Comparison of ENCODE assay signal across 9 cellular contexts in genomic region chr10:688621-689426, GRCh38. TPM values are rescaled to one million over a fixed set of nuclear protein-coding genes. Genes with fewer than 3 reads are reported as not detected.
A peak's percentile ranks its signal among the peaks of the same experiment; 100 is the strongest.
DNase-seq lines count a peak whose midpoint lies in the region; ATAC-seq, FAIRE-seq and TF ChIP-seq lines count a peak whose summit lies in the region.
"Had no signal": no experiment of that assay in that cellular context is flagged by ENCODE, and none has a peak within 500 bp of the region (broad histone marks: within the 10 kb centered on the region; RNA-seq: fewer than 3 reads in every experiment).

No MANE protein-coding gene starts in this region.

- H3K9me2 ChIP-seq in OCI-LY7 (ENCODE audit: insufficient read depth, low read length): no peaks in the 10 kb centered on the region

- 0 out of 2 replicates have a peak overlapping the region, but pooled peaks have one; percentile 5 for H3K18ac ChIP-seq in IMR-90 (ENCODE audit: low read depth, low read length)

- WGBS in IMR-90 (ENCODE audit: extremely low coverage in 2 of 2, insufficient read length in 1 of 2), 2 experiments: 0% methylated on average over 27 of the region's 85 CpGs; no CpG with 5 or more reads in 1 of the 2 experiments
- WGBS in urinary bladder: under 1% methylated on average over 85 of the region's 85 CpGs

- H2BK120ac ChIP-seq in IMR-90 (ENCODE audit: low read depth, low read length): peak overlapping the region; percentile 30; the same call in 1 of the 2 replicates

- peak overlapping the region; percentile 51 for H3K56ac ChIP-seq in IMR-90 (ENCODE audit: extremely low read depth, insufficient read depth, low read length)

- peak overlapping the region; percentile 93 for H3K27ac ChIP-seq in IMR-90 (ENCODE audit: insufficient read depth, low read length)
- peak overlapping the region; percentile 84 for H3K27ac ChIP-seq in urinary bladder (ENCODE audit: low read depth)
- H3K27ac ChIP-seq in OCI-LY7 (ENCODE audit: low read depth, low read length, poor library complexity, severe bottlenecking): no peak overlapping the region

- TF ChIP-seq CTCF in IMR-90 (conservative IDR thresholded peaks at IDR 0.05; ENCODE audit: low read depth, low read length): no peak
- TF ChIP-seq CTCF in OCI-LY7 (conservative IDR thresholded peaks at IDR 0.05; ENCODE audit: low read length): no peak

- peak overlapping the region; percentile 17 for H3K4ac ChIP-seq in IMR-90 (ENCODE audit: low read depth, low read length)

- H3K4me2 ChIP-seq in IMR-90 (ENCODE audit: low read depth, low read length): peak overlapping the region; percentile 96
- no peak overlapping the region for H3K4me2 ChIP-seq in OCI-LY7 (ENCODE audit: low read length)

- H3K27me3 ChIP-seq in IMR-90 (ENCODE audit: control insufficient read depth, insufficient read depth, low read length): no peaks in the 10 kb centered on the region

- no peak; the same call in 1 of the 2 replicates for TF ChIP-seq POLR2A in IMR-90 (IDR thresholded peaks at IDR 0.05; ENCODE audit: low read depth, low read length)

- FAIRE-seq in RCC 7860 (lab: Jason Lieb, UNC): no peak
- FAIRE-seq: colon had no signal

- H3K23ac ChIP-seq in IMR-90 (ENCODE audit: low read depth, low read length): peak overlapping the region; percentile 86; the same call in 1 of the 2 replicates

- H3K9me3 ChIP-seq in IMR-90 (ENCODE audit: control insufficient read depth, insufficient read depth, low read length) (no peaks in the 10 kb centered on the region), OCI-LY7 (ENCODE audit: low read length) (no peaks in the 10 kb centered on the region)

- DNase-seq in AG08396 (ENCODE audit: low spot score) (peak; percentile 62), IMR-90 (peak; percentile 37), ecto neural progenitor cell (ENCODE audit: low spot score) (peak; percentile 68), lung microvascular endothelial cell (ENCODE audit: low read depth in 2 of 2) (peak; percentile 21 to 65), RCC 7860 (ENCODE audit: low spot score) (no peak), OCI-LY7 (ENCODE audit: low spot score) (no peak)

- peak overlapping the region; percentile 84 for H2BK5ac ChIP-seq in IMR-90 (ENCODE audit: low read depth, low read length, poor library complexity, severe bottlenecking)

- no peak for TF ChIP-seq RAD21 in IMR-90 (IDR thresholded peaks at IDR 0.05; ENCODE audit: low read length)

- H3K79me2 ChIP-seq in OCI-LY7 (ENCODE audit: insufficient read depth, low read depth, low read length): no peaks in the 10 kb centered on the region

- H3K79me1 ChIP-seq in IMR-90 (ENCODE audit: low read depth in 1 of 2, low read length in 2 of 2): peaks cover 8 to 43% of the 10 kb centered on the region in 2 experiments

- H4K20me1 ChIP-seq in IMR-90 (ENCODE audit: insufficient read depth, low read length) (peaks cover 45% of the 10 kb centered on the region), OCI-LY7 (ENCODE audit: insufficient read depth, low read length) (no peaks in the 10 kb centered on the region)

- peaks cover 18% of the 10 kb centered on the region for H3K9me1 ChIP-seq in IMR-90 (ENCODE audit: insufficient read depth, low read length)

- H4K91ac ChIP-seq in IMR-90 (ENCODE audit: insufficient read depth, low read depth, low read length): no peak overlapping the region

- no peak overlapping the region for H2BK20ac ChIP-seq in IMR-90 (ENCODE audit: low read depth, low read length)

- BruUV-seq in IMR-90 (replicated peaks; lab: Mats Ljungman, UMichigan) (no TSS peak), OCI-LY7 (replicated peaks; lab: Mats Ljungman, UMichigan) (no TSS peak)

- H3K9ac ChIP-seq in IMR-90 (ENCODE audit: low read depth, low read length): peak overlapping the region; percentile 83

- H4K8ac ChIP-seq in IMR-90 (ENCODE audit: low read depth in 2 of 2, low read length in 2 of 2): peak overlapping the region in 1 of 2 experiments; percentile 14; a peak in 1 of 4 replicates

- H3K4me3 ChIP-seq in IMR-90 (ENCODE audit: insufficient read depth, low read depth, low read length): peak overlapping the region; percentile 95
- peak overlapping the region; percentile 93 for H3K4me3 ChIP-seq in urinary bladder (ENCODE audit: low read depth, low read length)
- H3K4me3 ChIP-seq in OCI-LY7 (ENCODE audit: low read depth, low read length, poor library complexity, severe bottlenecking): no peak overlapping the region

- in situ Hi-C loops in IMR-90 (cut with MboI; ENCODE audit: low sequenced_read_pairs): loop anchor here (25.0 kb wide), 1 partner anchor 177 kb away; no protein-coding TSS in a partner anchor

- CTCF ChIA-PET in IMR-90 (lab: Yijun Ruan, JAX): interaction anchor here (1.0 kb wide), 1 partner anchor 177 kb away, joined by 3 read pairs; no protein-coding TSS in a partner anchor
- CTCF ChIA-PET in OCI-LY7 (lab: Charles Lee; ENCODE audit: unreplicated experiment): no interaction called here

- H2AFZ ChIP-seq in IMR-90 (replicated peaks; ENCODE audit: low read length, poor library complexity): peak overlapping the region; percentile 87
- no peak overlapping the region for H2AFZ ChIP-seq in OCI-LY7 (ENCODE audit: low read length)

- H2AK5ac ChIP-seq in IMR-90 (ENCODE audit: low read depth, low read length): peak overlapping the region; percentile 83

- peak; percentile 24 for ATAC-seq in IMR-90 (ENCODE audit: low read depth)
- ATAC-seq in HG02610 (IDR thresholded peaks at IDR 0.05; ENCODE audit: unreplicated experiment): no peak

- H3K14ac ChIP-seq in IMR-90 (replicated peaks; ENCODE audit: low read depth, low read length): peak overlapping the region; percentile 85

- H3K36me3 ChIP-seq in IMR-90 (ENCODE audit: control insufficient read depth, insufficient read depth, low read length) (no peaks in the 10 kb centered on the region), urinary bladder (ENCODE audit: insufficient read depth) (no peaks in the 10 kb centered on the region), OCI-LY7 (ENCODE audit: insufficient read depth, low read length) (no peaks in the 10 kb centered on the region)

- intact Hi-C loops in IMR-90 (cut with micrococcal nuclease): no loop called here
- intact Hi-C loops in OCI-LY7 (cut with micrococcal nuclease; ENCODE audit: unreplicated experiment): no loop called here

- peak overlapping the region; percentile 96 for H2AK9ac ChIP-seq in IMR-90 (replicated peaks; ENCODE audit: low read depth, low read length, poor library complexity)

- dilution Hi-C loops in IMR-90 (cut with HindIII; ENCODE audit: low sequenced_read_pairs, unreplicated experiment): no loop called here

- POLR2A ChIA-PET in IMR-90 (lab: Charles Lee; ENCODE audit: unreplicated experiment) (no interaction called here), OCI-LY7 (lab: Charles Lee) (no interaction called here)

- H4K5ac ChIP-seq in IMR-90 (ENCODE audit: low read depth, low read length): no peak overlapping the region

- no peak overlapping the region for H2BK15ac ChIP-seq in IMR-90 (ENCODE audit: low read depth, low read length)

- H3K4me1 ChIP-seq in IMR-90 (ENCODE audit: control insufficient read depth, insufficient read depth, low read length) (peaks cover 28% of the 10 kb centered on the region), urinary bladder (ENCODE audit: insufficient read depth) (no peaks in the 10 kb centered on the region), OCI-LY7 (ENCODE audit: insufficient read depth, low read length, poor library complexity, severe bottlenecking) (peaks cover 4% of the 10 kb centered on the region)

TF ChIP-seq in IMR-90, 13 proteins besides CTCF, POLR2A, EP300 and RAD21:
- peak; percentile 11; the same call in 1 of the 2 replicates for TF ChIP-seq MAZ (IDR thresholded peaks at IDR 0.05; ENCODE audit: borderline replicate concordance, low read depth, low read length)
- no peak for TF ChIP-seq CEBPB (IDR thresholded peaks at IDR 0.05; ENCODE audit: low read depth, low read length)
- TF ChIP-seq MXI1 (IDR thresholded peaks at IDR 0.05; ENCODE audit: borderline replicate concordance, low read depth, low read length): peak; percentile 77; the same call in 1 of the 2 replicates

RNA-seq across cellular contexts. Expression of gene DIP2C, which starts 0.6 kb away (rescaled TPM):
- 8.6 and 9.2 TPM in 2 replicates for total RNA-seq in IMR-90 (2012; rRNA removed)
- 16.1 and 17.3 TPM in 2 replicates for polyA plus RNA-seq in IMR-90 (2012; rRNA removed)
- polyA plus RNA-seq in IMR-90 (2012; cell fraction: cytosol; rRNA removed): 13.9 and 16.8 TPM in 2 replicates
- polyA plus RNA-seq in IMR-90 (2012; cell fraction: nucleus; rRNA removed; ENCODE audit: low replicate concordance): 21.1 and 22.2 TPM in 2 replicates
- 4.8 and 8.7 TPM in 2 replicates for total RNA-seq in lung microvascular endothelial cell
- 24.3 TPM for total RNA-seq in urinary bladder
- polyA plus RNA-seq in urinary bladder: 21.0 TPM
- 9.2 and 10.9 TPM in 2 replicates for total RNA-seq in OCI-LY7 (2014; rRNA removed; shearing (Covaris generic))
- 22.0 and 29.5 TPM in 2 replicates for total RNA-seq in OCI-LY7 (2022)

Comparison
In these comparisons a context has a peak if more than half of its experiments do, and no peak if none do; other contexts are left out.
1. DNase-seq: peak in AG08396 (single experiment), IMR-90 (single experiment), ecto neural progenitor cell (single experiment) and lung microvascular endothelial cell (2 of 2); none in RCC 7860 (single experiment) and OCI-LY7 (single experiment).